6 cellular contexts compared by ENCODE assay signal in genomic region chr5:74369173-74369572, GRCh38.
"Had no signal": no experiment of that assay in that cellular context is flagged by ENCODE, and none has a peak within 500 bp of the region (broad histone marks: within the 10 kb centered on the region; RNA-seq: fewer than 3 reads in every experiment).

No MANE protein-coding gene starts in this region.

- H3K27ac ChIP-seq: GM23248 had no signal

- H3K4me3 ChIP-seq: GM23248, HAP-1 had no signal

- H3K36me3 ChIP-seq: HAP-1 had no signal

- H2AFZ ChIP-seq: GM23248 had no signal

- H3K9ac ChIP-seq: GM23248 had no signal

- DNase-seq: GM23248, GOT3, H7, HFFc6, IMR-90 had no signal

- H3K9me3 ChIP-seq: HAP-1 had no signal

- H3K4me1 ChIP-seq: HAP-1 had no signal

- H3K27ac Mint-ChIP-seq: HFFc6 had no signal

- H3K4me3 Mint-ChIP-seq: HFFc6 had no signal
